9 cellular contexts compared by ENCODE assay signal in genomic region chr1:145720878-145721671, GRCh38. TPM values are rescaled to one million over a fixed set of nuclear protein-coding genes. Genes with fewer than 3 reads are reported as not detected.
DNase-seq lines count a peak whose midpoint lies in the region; ATAC-seq and TF ChIP-seq lines count a peak whose summit lies in the region.
"Had no signal": no experiment of that assay in that cellular context is flagged by ENCODE, and none has a peak within 500 bp of the region (broad histone marks: within the 10 kb centered on the region; RNA-seq: fewer than 3 reads in every experiment).

No MANE protein-coding gene starts in this region.

- peak overlapping the region in 2 of 3 donors; percentile 14 to 34 for H3K4me3 ChIP-seq in right lobe of liver

- H3K4me1 Mint-ChIP-seq in dendritic cell treated with granulocyte-macrophage colony-stimulating factor and Interleukin-4, amounts not matched to agents 40 ng/mL and 50 ng/mL, for 4 days (ENCODE audit: low read depth): peaks cover 10% of the 10 kb centered on the region

- H3K36me3 Mint-ChIP-seq in dendritic cell treated with granulocyte-macrophage colony-stimulating factor and Interleukin-4, amounts not matched to agents 40 ng/mL and 50 ng/mL, for 4 days (ENCODE audit: low read depth): no peaks in the 10 kb centered on the region

- intact Hi-C loops in dendritic cell treated with granulocyte-macrophage colony-stimulating factor and Interleukin-4, amounts not matched to agents 40 ng/mL and 50 ng/mL, for 4 days (cut with micrococcal nuclease): no loop called here
- intact Hi-C loops in right lobe of liver (cut with DNase I): no loop called here

- 4% methylated on average over 23 of the region's 47 CpGs for WGBS in right lobe of liver (ENCODE audit: insufficient coverage, low coverage, low lambda C conversion rate, missing lambda C conversion rate)

- DNase-seq in Daoy (ENCODE audit: low read depth) (peak; percentile 83), HCEC 1CT (peak; percentile 64), NCI-H226 (peak; percentile 21), right lobe of liver (peak; percentile 67 to 81 (median 78))
- DNase-seq in activated CD4-positive, alpha-beta T cell treated with anti-CD3 and anti-CD28 coated beads, Interleukin-2, amount 50 U/mL, for 1 hour: peak; percentile 66
- DNase-seq in stimulated activated CD4-positive, alpha-beta T cell treated with anti-CD3 and anti-CD28 coated beads, Interleukin-4, amount 100 ng/mL, for 48 hours (ENCODE audit: low read depth in 2 of 2): peak; percentile 56 to 72

- H3K27me3 Mint-ChIP-seq in dendritic cell treated with granulocyte-macrophage colony-stimulating factor and Interleukin-4, amounts not matched to agents 40 ng/mL and 50 ng/mL, for 4 days: peaks cover 23% of the 10 kb centered on the region

- TF ChIP-seq POLR2A in right lobe of liver (IDR thresholded peaks at IDR 0.05): no peak

- H3K4me3 Mint-ChIP-seq in dendritic cell treated with granulocyte-macrophage colony-stimulating factor and Interleukin-4, amounts not matched to agents 40 ng/mL and 50 ng/mL, for 4 days: peak overlapping the region; percentile 41

- no peak overlapping the region for H3K27ac Mint-ChIP-seq in dendritic cell treated with granulocyte-macrophage colony-stimulating factor and Interleukin-4, amounts not matched to agents 40 ng/mL and 50 ng/mL, for 4 days

- H3K36me3 ChIP-seq in right lobe of liver: no peaks in the 10 kb centered on the region

- peak overlapping the region in 1 of 3 donors; percentile 18 for H3K27ac ChIP-seq in right lobe of liver

- H3K9me3 ChIP-seq in right lobe of liver: no peaks in the 10 kb centered on the region

- ATAC-seq in right lobe of liver (peak; percentile 93 to 98 (median 96)), HG03571 (IDR thresholded peaks at IDR 0.05; ENCODE audit: unreplicated experiment) (no peak)

- peak; percentile 87 to 95 (median 92) for TF ChIP-seq CTCF in right lobe of liver (IDR thresholded peaks at IDR 0.05)

- H3K4me1 ChIP-seq in right lobe of liver: peaks cover 0 to 4% (median under 1%) of the 10 kb centered on the region in 4 donors

- no peaks in the 10 kb centered on the region for H3K9me3 Mint-ChIP-seq in dendritic cell treated with granulocyte-macrophage colony-stimulating factor and Interleukin-4, amounts not matched to agents 40 ng/mL and 50 ng/mL, for 4 days

- no peaks in the 10 kb centered on the region for H3K27me3 ChIP-seq in right lobe of liver

RNA-seq across cellular contexts. Expression of gene CD160, which starts 1.8 kb away (rescaled TPM):
- total RNA-seq in Daoy (2014; rRNA removed; shearing (Covaris generic)): not detected in 2 replicates
- total RNA-seq in right lobe of liver: 1 to 10 TPM in 2 of 6 experiments, under 1 TPM in 2, not detected in 2; 0.19 to 1.5 (median 0.91) TPM
- total RNA-seq: temporal lobe had no signal

RNA-seq across cellular contexts. Expression of gene PDZK1, which starts 13.9 kb away (rescaled TPM):
- 0.69 and 1.3 TPM in 2 replicates for total RNA-seq in Daoy (2014; rRNA removed; shearing (Covaris generic))
- total RNA-seq in right lobe of liver: 100 to 1,000 TPM in 2 of 6 experiments, 10 to 100 TPM in 4; 64.8 to 117 (median 79.2) TPM

Comparison
In these comparisons a context has a peak if more than half of its experiments do, and no peak if none do; other contexts are left out.
1. DNase-seq: peak in every context shown above with its lines; median percentile 83 in Daoy; 78 in right lobe of liver; 66 in activated CD4-positive, alpha-beta T cell treated with anti-CD3 and anti-CD28 coated beads, Interleukin-2, amount 50 U/mL, for 1 hour; 64 in HCEC 1CT; 64 in stimulated activated CD4-positive, alpha-beta T cell treated with anti-CD3 and anti-CD28 coated beads, Interleukin-4, amount 100 ng/mL, for 48 hours; 21 in NCI-H226.
2. RNA of gene PDZK1, which starts 13.9 kb away (total RNA-seq): 64.8 to 117 TPM in right lobe of liver; 0.69 to 1.3 TPM in Daoy; every median in the first group is over 10 times any median in the second.